Comparison of ENCODE assay signal across 1 cellular context in genomic region chr17:44203731-44204452, GRCh38.
TF ChIP-seq lines count a peak whose summit lies in the region.

No MANE protein-coding gene starts in this region.

TF ChIP-seq in HEK293, 187 proteins besides CTCF, POLR2A, EP300 and RAD21 (continued from another document):
- no peak for TF ChIP-seq ELK4 (IDR thresholded peaks at IDR 0.05; ENCODE audit: borderline replicate concordance, low read depth, low read length)
- no peak for TF ChIP-seq ZNF791 (tag by site-specific recombination; IDR thresholded peaks at IDR 0.05)
- no peak for TF ChIP-seq ZNF670 (tag by site-specific recombination; IDR thresholded peaks at IDR 0.05; ENCODE audit: low read depth)
- no peak for TF ChIP-seq OVOL3 (tag by site-specific recombination; IDR thresholded peaks at IDR 0.05)
- no peak for TF ChIP-seq ZNF221 (tag by site-specific recombination; IDR thresholded peaks at IDR 0.05; ENCODE audit: borderline replicate concordance)
- TF ChIP-seq GFI1B (tag by site-specific recombination; IDR thresholded peaks at IDR 0.05): no peak
- no peak for TF ChIP-seq ZNF140 (tag by site-specific recombination; IDR thresholded peaks at IDR 0.05)
- no peak for TF ChIP-seq ZBTB49 (tag by site-specific recombination; IDR thresholded peaks at IDR 0.05; ENCODE audit: low read depth)
- TF ChIP-seq ZBTB17 (tag by site-specific recombination; IDR thresholded peaks at IDR 0.05): peak; percentile 57; the same call in 1 of the 2 replicates
- TF ChIP-seq, protein P1, sequence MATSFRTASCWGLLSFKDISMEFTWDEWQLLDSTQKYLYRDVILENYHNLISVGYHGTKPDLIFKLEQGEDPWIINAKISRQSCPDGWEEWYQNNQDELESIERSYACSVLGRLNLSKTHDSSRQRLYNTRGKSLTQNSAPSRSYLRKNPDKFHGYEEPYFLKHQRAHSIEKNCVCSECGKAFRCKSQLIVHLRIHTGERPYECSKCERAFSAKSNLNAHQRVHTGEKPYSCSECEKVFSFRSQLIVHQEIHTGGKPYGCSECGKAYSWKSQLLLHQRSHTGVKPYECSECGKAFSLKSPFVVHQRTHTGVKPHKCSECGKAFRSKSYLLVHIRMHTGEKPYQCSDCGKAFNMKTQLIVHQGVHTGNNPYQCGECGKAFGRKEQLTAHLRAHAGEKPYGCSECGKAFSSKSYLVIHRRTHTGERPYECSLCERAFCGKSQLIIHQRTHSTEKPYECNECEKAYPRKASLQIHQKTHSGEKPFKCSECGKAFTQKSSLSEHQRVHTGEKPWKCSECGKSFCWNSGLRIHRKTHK (tag by site-specific recombination; IDR thresholded peaks at IDR 0.05): no peak
- peak; percentile 55 for TF ChIP-seq KLF9 (tag by site-specific recombination; IDR thresholded peaks at IDR 0.05; ENCODE audit: low read depth)
- TF ChIP-seq ZNF600 (tag by site-specific recombination; IDR thresholded peaks at IDR 0.05): no peak
- TF ChIP-seq ZNF121 (tag by site-specific recombination; IDR thresholded peaks at IDR 0.05): no peak
- TF ChIP-seq ZNF112 (tag by site-specific recombination; IDR thresholded peaks at IDR 0.05): no peak
- no peak for TF ChIP-seq ZNF513 (tag by site-specific recombination; IDR thresholded peaks at IDR 0.05)
- no peak for TF ChIP-seq ZNF132 (tag by site-specific recombination; IDR thresholded peaks at IDR 0.05; ENCODE audit: borderline replicate concordance)
- TF ChIP-seq ZBTB7A (tag by site-specific recombination; IDR thresholded peaks at IDR 0.05; ENCODE audit: low read depth): no peak
- TF ChIP-seq TSHZ1 (tag by site-specific recombination; IDR thresholded peaks at IDR 0.05; ENCODE audit: borderline replicate concordance): no peak
- TF ChIP-seq KLF8 (tag by site-specific recombination; IDR thresholded peaks at IDR 0.05): peak; percentile 42; the same call in 1 of the 2 replicates
- no peak for TF ChIP-seq ZNF48 (tag by site-specific recombination; IDR thresholded peaks at IDR 0.05)
- no peak for TF ChIP-seq ZNF830 (tag by site-specific recombination; IDR thresholded peaks at IDR 0.05; ENCODE audit: low read depth)
- TF ChIP-seq ZNF37A (tag by site-specific recombination; IDR thresholded peaks at IDR 0.05): no peak
- TF ChIP-seq ZNF626 (tag by site-specific recombination; IDR thresholded peaks at IDR 0.05): no peak
- no peak for TF ChIP-seq TCF7L2 (IDR thresholded peaks at IDR 0.05; ENCODE audit: borderline replicate concordance, low read depth, low read length)
- no peak for TF ChIP-seq ZNF514 (tag by site-specific recombination; IDR thresholded peaks at IDR 0.05)
- no peak for TF ChIP-seq ZBTB21 (tag by site-specific recombination; IDR thresholded peaks at IDR 0.05)
- TF ChIP-seq, protein P2, sequence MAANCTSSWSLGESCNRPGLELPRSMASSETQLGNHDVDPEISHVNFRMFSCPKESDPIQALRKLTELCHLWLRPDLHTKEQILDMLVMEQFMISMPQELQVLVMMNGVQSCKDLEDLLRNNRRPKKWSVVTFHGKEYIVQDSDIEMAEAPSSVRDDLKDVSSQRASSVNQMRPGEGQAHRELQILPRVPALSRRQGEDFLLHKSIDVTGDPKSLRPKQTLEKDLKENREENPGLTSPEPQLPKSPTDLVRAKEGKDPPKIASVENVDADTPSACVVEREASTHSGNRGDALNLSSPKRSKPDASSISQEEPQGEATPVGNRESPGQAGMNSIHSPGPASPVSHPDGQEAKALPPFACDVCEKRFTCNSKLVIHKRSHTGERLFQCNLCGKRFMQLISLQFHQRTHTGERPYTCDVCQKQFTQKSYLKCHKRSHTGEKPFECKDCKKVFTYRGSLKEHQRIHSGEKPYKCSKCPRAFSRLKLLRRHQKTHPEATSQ (tag by site-specific recombination; IDR thresholded peaks at IDR 0.05): no peak
- TF ChIP-seq, protein P3, sequence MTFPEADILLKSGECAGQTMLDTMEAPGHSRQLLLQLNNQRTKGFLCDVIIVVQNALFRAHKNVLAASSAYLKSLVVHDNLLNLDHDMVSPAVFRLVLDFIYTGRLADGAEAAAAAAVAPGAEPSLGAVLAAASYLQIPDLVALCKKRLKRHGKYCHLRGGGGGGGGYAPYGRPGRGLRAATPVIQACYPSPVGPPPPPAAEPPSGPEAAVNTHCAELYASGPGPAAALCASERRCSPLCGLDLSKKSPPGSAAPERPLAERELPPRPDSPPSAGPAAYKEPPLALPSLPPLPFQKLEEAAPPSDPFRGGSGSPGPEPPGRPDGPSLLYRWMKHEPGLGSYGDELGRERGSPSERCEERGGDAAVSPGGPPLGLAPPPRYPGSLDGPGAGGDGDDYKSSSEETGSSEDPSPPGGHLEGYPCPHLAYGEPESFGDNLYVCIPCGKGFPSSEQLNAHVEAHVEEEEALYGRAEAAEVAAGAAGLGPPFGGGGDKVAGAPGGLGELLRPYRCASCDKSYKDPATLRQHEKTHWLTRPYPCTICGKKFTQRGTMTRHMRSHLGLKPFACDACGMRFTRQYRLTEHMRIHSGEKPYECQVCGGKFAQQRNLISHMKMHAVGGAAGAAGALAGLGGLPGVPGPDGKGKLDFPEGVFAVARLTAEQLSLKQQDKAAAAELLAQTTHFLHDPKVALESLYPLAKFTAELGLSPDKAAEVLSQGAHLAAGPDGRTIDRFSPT (tag by site-specific recombination; IDR thresholded peaks at IDR 0.05): no peak
- TF ChIP-seq ZNF621 (tag by site-specific recombination; IDR thresholded peaks at IDR 0.05): no peak
- 0 out of 2 replicates have a peak, but pooled peaks have one; percentile 33 for TF ChIP-seq ZNF2 (tag by site-specific recombination; IDR thresholded peaks at IDR 0.05)
TF ChIP-seq in HEK293: peak in this region for 8.
